ENCODE assay signal across 9 cellular contexts in genomic region chr10:129964611-129965417, GRCh38. TPM values are rescaled to one million over a fixed set of nuclear protein-coding genes. Genes with fewer than 3 reads are reported as not detected.
DNase-seq lines count a peak whose midpoint lies in the region; ATAC-seq and TF ChIP-seq lines count a peak whose summit lies in the region.
"Had no signal": no experiment of that assay in that cellular context is flagged by ENCODE, and none has a peak within 500 bp of the region (broad histone marks: within the 10 kb centered on the region; RNA-seq: fewer than 3 reads in every experiment).

No MANE protein-coding gene starts in this region.

- H3K4me2 ChIP-seq in HCT116 (ENCODE audit: low read length) (peak overlapping the region; percentile 56), OCI-LY7 (ENCODE audit: low read length) (no peak overlapping the region)

- H3K4me3 ChIP-seq in AG04449 (ENCODE audit: low read depth, low read length), result peak overlapping the region; percentile 9
- no peak overlapping the region for H3K4me3 ChIP-seq in HCT116 (replicated peaks in 1 of 2; ENCODE audit: low read depth in 1 of 2, low read length in 2 of 2)
- no peak overlapping the region for H3K4me3 ChIP-seq in OCI-LY7 (ENCODE audit: low read depth, low read length, poor library complexity, severe bottlenecking)

- H3K27me3 Mint-ChIP-seq in dendritic cell treated with granulocyte-macrophage colony-stimulating factor and Interleukin-4, amounts not matched to agents 40 ng/mL and 50 ng/mL, for 4 days, result peaks cover 90% of the 10 kb centered on the region
- H3K27me3 Mint-ChIP-seq in natural killer cell (ENCODE audit: low read depth in 2 of 2), result peaks cover 51% of the 10 kb centered on the region in 2 donors

- no peaks in the 10 kb centered on the region for H3K36me3 Mint-ChIP-seq in dendritic cell treated with granulocyte-macrophage colony-stimulating factor and Interleukin-4, amounts not matched to agents 40 ng/mL and 50 ng/mL, for 4 days (ENCODE audit: low read depth)
- peaks cover 13% of the 10 kb centered on the region for H3K36me3 Mint-ChIP-seq in natural killer cell

- H3K4me3 Mint-ChIP-seq in dendritic cell treated with granulocyte-macrophage colony-stimulating factor and Interleukin-4, amounts not matched to agents 40 ng/mL and 50 ng/mL, for 4 days, result peak overlapping the region; percentile 63
- peak overlapping the region; percentile 66 for H3K4me3 Mint-ChIP-seq in natural killer cell

- DNase-seq in AG04449 (ENCODE audit: low read depth, low spot score) (no peak), HCT116 (ENCODE audit: low read depth, low spot score) (no peak), natural killer cell (no peak), COLO829 (ENCODE audit: low spot score) (no peak), KG1 (lab: John Stamatoyannopoulos, UW) (no peak), OCI-LY7 (ENCODE audit: low spot score) (no peak)

- H3K9me3 ChIP-seq in HCT116 (ENCODE audit: control insufficient read depth in 1 of 2, insufficient read depth in 1 of 2, low read depth in 1 of 2, low read length in 2 of 2) (no peaks in the 10 kb centered on the region), OCI-LY7 (ENCODE audit: low read length) (no peaks in the 10 kb centered on the region)
- H3K9me3 ChIP-seq: prostate gland had no signal

- H3K36me3 ChIP-seq in HCT116 (ENCODE audit: control insufficient read depth in 1 of 2, insufficient read depth in 2 of 2, low read length in 2 of 2) (no peaks in the 10 kb centered on the region), OCI-LY7 (ENCODE audit: insufficient read depth, low read length) (no peaks in the 10 kb centered on the region)
- H3K36me3 ChIP-seq: prostate gland had no signal

- CTCF ChIA-PET in AG04449 (lab: Yijun Ruan, JAX) (no interaction called here), HCT116 (lab: Charles Lee) (no interaction called here), OCI-LY7 (lab: Charles Lee; ENCODE audit: unreplicated experiment) (no interaction called here)

- ATAC-seq in HCT116, result no peak
- peak in 1 of 3 donors; percentile 2 for ATAC-seq in natural killer cell
- no peak for ATAC-seq in HG02938 (IDR thresholded peaks at IDR 0.05; ENCODE audit: unreplicated experiment)

- H3K9me2 ChIP-seq in HCT116 (ENCODE audit: insufficient read depth) (no peaks in the 10 kb centered on the region), OCI-LY7 (ENCODE audit: insufficient read depth, low read length) (no peaks in the 10 kb centered on the region)

- BruUV-seq in HCT116 (replicated peaks; lab: Mats Ljungman, UMichigan) (no TSS peak), OCI-LY7 (replicated peaks; lab: Mats Ljungman, UMichigan) (no TSS peak)

- H3K4me1 Mint-ChIP-seq in dendritic cell treated with granulocyte-macrophage colony-stimulating factor and Interleukin-4, amounts not matched to agents 40 ng/mL and 50 ng/mL, for 4 days (ENCODE audit: low read depth), result peaks cover 21% of the 10 kb centered on the region
- peaks cover 19 to 21% of the 10 kb centered on the region in 2 donors for H3K4me1 Mint-ChIP-seq in natural killer cell

- no peak overlapping the region for H3K27ac Mint-ChIP-seq in dendritic cell treated with granulocyte-macrophage colony-stimulating factor and Interleukin-4, amounts not matched to agents 40 ng/mL and 50 ng/mL, for 4 days
- no peak overlapping the region for H3K27ac Mint-ChIP-seq in natural killer cell

- RAD21 ChIA-PET in HCT116 (lab: Charles Lee; ENCODE audit: low non-redundant PET in 1 of 2, low total read pairs in 2 of 2, uncharacterized antibody in 2 of 2, unreplicated experiment in 2 of 2), result no interaction called here

- H3K4me1 ChIP-seq in HCT116 (ENCODE audit: control insufficient read depth in 1 of 2, insufficient read depth in 2 of 2, low read length in 2 of 2) (no peaks in the 10 kb centered on the region), OCI-LY7 (ENCODE audit: insufficient read depth, low read length, poor library complexity, severe bottlenecking) (no peaks in the 10 kb centered on the region)
- H3K4me1 ChIP-seq: prostate gland had no signal

- TF ChIP-seq POLR2A in HCT116 (IDR thresholded peaks at IDR 0.05; ENCODE audit: borderline replicate concordance, extremely low read depth, insufficient read depth, insufficient read length), result no peak

- H3K9ac ChIP-seq in HCT116 (ENCODE audit: low read length), result no peak overlapping the region

- POLR2A ChIA-PET in AG04449 (lab: Yijun Ruan, JAX) (no interaction called here), HCT116 (lab: Charles Lee) (no interaction called here), OCI-LY7 (lab: Charles Lee) (no interaction called here)

- H3K9me3 Mint-ChIP-seq in dendritic cell treated with granulocyte-macrophage colony-stimulating factor and Interleukin-4, amounts not matched to agents 40 ng/mL and 50 ng/mL, for 4 days, result no peaks in the 10 kb centered on the region
- H3K9me3 Mint-ChIP-seq in natural killer cell, result no peaks in the 10 kb centered on the region

- no peaks in the 10 kb centered on the region for H4K20me1 ChIP-seq in HCT116 (ENCODE audit: insufficient read depth)
- H4K20me1 ChIP-seq in OCI-LY7 (ENCODE audit: insufficient read depth, low read length), result no peaks in the 10 kb centered on the region

- no peak for TF ChIP-seq RAD21 in HCT116 (IDR thresholded peaks at IDR 0.05; ENCODE audit: low read depth)

- intact Hi-C loops in HCT116 (cut with micrococcal nuclease) (no loop called here), natural killer cell (cut with micrococcal nuclease) (no loop called here), OCI-LY7 (cut with micrococcal nuclease; ENCODE audit: unreplicated experiment) (no loop called here)
- intact Hi-C loops in dendritic cell treated with granulocyte-macrophage colony-stimulating factor and Interleukin-4, amounts not matched to agents 40 ng/mL and 50 ng/mL, for 4 days (cut with micrococcal nuclease), result no loop called here

- TF ChIP-seq CTCF in AG04449 (IDR thresholded peaks at IDR 0.05; ENCODE audit: insufficient read depth, low read length, missing control alignments) (no peak), HCT116 (IDR thresholded peaks at IDR 0.05 in 2 of 3, conservative IDR thresholded peaks at IDR 0.05 in 1 of 3; ENCODE audit: borderline replicate concordance in 1 of 3, insufficient read depth in 1 of 3, low read depth in 2 of 3, low read length in 2 of 3) (no peak), natural killer cell (IDR thresholded peaks at IDR 0.05) (no peak), OCI-LY7 (conservative IDR thresholded peaks at IDR 0.05; ENCODE audit: low read length) (no peak)

- no peaks in the 10 kb centered on the region for H3K27me3 ChIP-seq in HCT116 (ENCODE audit: insufficient read depth, low read length)

- H3K27ac ChIP-seq in HCT116 (ENCODE audit: low read depth, low read length), result no peak overlapping the region
- no peak overlapping the region for H3K27ac ChIP-seq in OCI-LY7 (ENCODE audit: low read depth, low read length, poor library complexity, severe bottlenecking)

- H2AFZ ChIP-seq in HCT116 (ENCODE audit: low read depth, low read length, poor library complexity, severe bottlenecking) (no peak overlapping the region), OCI-LY7 (ENCODE audit: low read length) (no peak overlapping the region)

- H3K79me2 ChIP-seq in HCT116 (ENCODE audit: insufficient read depth, low read length), result no peaks in the 10 kb centered on the region
- H3K79me2 ChIP-seq in OCI-LY7 (ENCODE audit: insufficient read depth, low read depth, low read length), result no peaks in the 10 kb centered on the region

TF ChIP-seq in HCT116, 20 proteins besides CTCF, POLR2A, EP300 and RAD21:
- TF ChIP-seq EZH2phosphoT487 (IDR thresholded peaks at IDR 0.05; ENCODE audit: borderline replicate concordance), result no peak
- no peak for TF ChIP-seq CEBPB (IDR thresholded peaks at IDR 0.05; ENCODE audit: low read depth)
- TF ChIP-seq EZH2 (IDR thresholded peaks at IDR 0.05), result no peak
- TF ChIP-seq REST (IDR thresholded peaks at IDR 0.05; ENCODE audit: low read depth), result no peak
- no peak for TF ChIP-seq ZNF274 (IDR thresholded peaks at IDR 0.05; ENCODE audit: low read depth, low read length)
- no peak for TF ChIP-seq ATF3 (IDR thresholded peaks at IDR 0.05)

RNA-seq across cellular contexts. Expression of gene EBF3, which starts 0.7 kb away (rescaled TPM):
- total RNA-seq in HCT116 (2021; ENCODE audit: unreplicated experiment) (0.12 TPM), natural killer cell (not detected), OCI-LY7 (2022) (not detected in 2 replicates)
- polyA plus RNA-seq in HCT116 (2012), result 0.05 and 0.18 TPM in 2 replicates
- total RNA-seq in OCI-LY7 (2014; rRNA removed; shearing (Covaris generic)), result not detected in 2 replicates
